ENCODE assay signal across 29 cellular contexts in genomic region chr6:4489538-4489937, GRCh38.
DNase-seq lines count a peak whose midpoint lies in the region; ATAC-seq and TF ChIP-seq lines count a peak whose summit lies in the region.
"Had no signal": no experiment of that assay in that cellular context is flagged by ENCODE, and none has a peak within 500 bp of the region (broad histone marks: within the 10 kb centered on the region; RNA-seq: fewer than 3 reads in every experiment).

No MANE protein-coding gene starts in this region.

- H3K36me3 Mint-ChIP-seq in Caco-2 (ENCODE audit: insufficient read depth, unreplicated experiment) = peaks cover 6% of the 10 kb centered on the region

- TF ChIP-seq POLR2A in NB4 (IDR thresholded peaks at IDR 0.05; ENCODE audit: extremely low read depth, insufficient read length) = no peak

- DNase-seq in Caco-2 (no peak), NB4 (ENCODE audit: low read depth) (peak; percentile 13), epithelial cell of prostate (ENCODE audit: low read depth, low spot score) (peak; percentile 49), retina (peak; percentile 48), T-helper 9 cell (no peak), NCI-H774 (lab: John Stamatoyannopoulos, UW) (no peak)
- DNase-seq: ACHN; activated CD4-positive, alpha-beta T cell treated with anti-CD3 and anti-CD28 coated beads, Interleukin-2, amount 50 U/mL, for 48 hours; aorta; colonic mucosa; COR-L47; DMS79; effector memory CD4-positive, alpha-beta T cell; foreskin melanocyte; GF-D8; HCEC 1CT; left colon; NCI-H1436 treated with DMSO at 0.1 percent for 48 hours; NCI-H446 treated with DMSO at 0.1 percent for 48 hours; SHP77; stimulated activated naive CD8-positive, alpha-beta T cell treated with anti-CD3 and anti-CD28 coated beads, Interleukin-15, amount 100 ng/mL, for 72 hours had no signal

- H3K4me1 Mint-ChIP-seq in Caco-2 (ENCODE audit: low read depth, unreplicated experiment) = peaks cover 22% of the 10 kb centered on the region
- H3K4me1 Mint-ChIP-seq: activated T-helper 17 cell treated with anti-CD3 and anti-CD28 coated beads, Interleukin-2, amount 50 U/mL, for 72 hours; stimulated activated naive CD8-positive, alpha-beta T cell treated with anti-CD3 and anti-CD28 coated beads, Interleukin-15, amount 100 ng/mL, for 72 hours had no signal

- H3K9me3 ChIP-seq in Caco-2 = peaks cover 24% of the 10 kb centered on the region
- H3K9me3 ChIP-seq: colonic mucosa, prostate gland had no signal

- H3K9me3 Mint-ChIP-seq in Caco-2 (ENCODE audit: unreplicated experiment) = peaks cover 39% of the 10 kb centered on the region

- peak overlapping the region; percentile 91 for H3K27ac ChIP-seq in epithelial cell of prostate
- H3K27ac ChIP-seq: cardiac muscle cell, colonic mucosa, esophagus muscularis mucosa, prostate gland had no signal

- H3K4me3 ChIP-seq in Caco-2 (ENCODE audit: low read depth, low read length) = no peak overlapping the region
- H3K4me3 ChIP-seq in NB4 (ENCODE audit: low read depth, low read length) = no peak overlapping the region
- H3K4me3 ChIP-seq: cardiac muscle cell, colonic mucosa, esophagus muscularis mucosa, K562, prostate gland had no signal

- no peak overlapping the region for H3K4me3 Mint-ChIP-seq in Caco-2 (ENCODE audit: unreplicated experiment)
- H3K4me3 Mint-ChIP-seq: activated naive CD8-positive, alpha-beta T cell; activated T-helper 17 cell treated with anti-CD3 and anti-CD28 coated beads, Interleukin-2, amount 50 U/mL, for 72 hours; stimulated activated naive CD8-positive, alpha-beta T cell treated with anti-CD3 and anti-CD28 coated beads, Interleukin-15, amount 100 ng/mL, for 72 hours; WTC11 had no signal

- peak overlapping the region; percentile 66 for H3K27ac Mint-ChIP-seq in Caco-2 (ENCODE audit: unreplicated experiment)
- H3K27ac Mint-ChIP-seq: activated naive CD8-positive, alpha-beta T cell; activated T-helper 17 cell treated with anti-CD3 and anti-CD28 coated beads, Interleukin-2, amount 50 U/mL, for 72 hours; WTC11 had no signal

- H3K27me3 ChIP-seq in Caco-2 (replicated peaks; ENCODE audit: control insufficient read depth, insufficient read depth, low read length) = no peaks in the 10 kb centered on the region
- H3K27me3 ChIP-seq: cardiac muscle cell, colonic mucosa, esophagus muscularis mucosa had no signal

- POLR2A ChIA-PET in Caco-2 (lab: Charles Lee) = no interaction called here

- intact Hi-C loops in Caco-2 (cut with micrococcal nuclease; ENCODE audit: unreplicated experiment) = no loop called here

- TF ChIP-seq CTCF in Caco-2 (IDR thresholded peaks at IDR 0.05; ENCODE audit: insufficient read depth in 1 of 2, low read depth in 1 of 2, low read length in 1 of 2, severe bottlenecking in 1 of 2, unreplicated experiment in 1 of 2) (no peak), NB4 (IDR thresholded peaks at IDR 0.05; ENCODE audit: low read depth, low read length) (no peak)

- CTCF ChIA-PET in Caco-2 (lab: Charles Lee) = no interaction called here

- H3K27me3 Mint-ChIP-seq in Caco-2 (ENCODE audit: insufficient read depth, unreplicated experiment) = no peaks in the 10 kb centered on the region

- no TSS peak for BruUV-seq in Caco-2 (replicated peaks; lab: Mats Ljungman, UMichigan)

- H3K36me3 ChIP-seq in Caco-2 (ENCODE audit: control insufficient read depth, insufficient read depth, low read length) = no peaks in the 10 kb centered on the region
- H3K36me3 ChIP-seq: cardiac muscle cell, colonic mucosa, esophagus muscularis mucosa, prostate gland had no signal

- H3K4me1 ChIP-seq in Caco-2 = peaks cover 15% of the 10 kb centered on the region
- H3K4me1 ChIP-seq: colonic mucosa, esophagus muscularis mucosa, prostate gland had no signal

- no peak for ATAC-seq in GM18867 (IDR thresholded peaks at IDR 0.05; ENCODE audit: unreplicated experiment)
- ATAC-seq: activated T-helper 17 cell treated with anti-CD3 and anti-CD28 coated beads, Interleukin-2, amount 50 U/mL, for 72 hours; K562; left colon; stimulated activated naive CD8-positive, alpha-beta T cell treated with anti-CD3 and anti-CD28 coated beads, Interleukin-15, amount 100 ng/mL, for 72 hours; WTC11 had no signal

Comparison
In these comparisons a context has a peak if more than half of its experiments do, and no peak if none do; other contexts are left out.
1. DNase-seq: peak in NB4 (single experiment), epithelial cell of prostate (single experiment) and retina (single experiment); none in Caco-2 (0 of 2), T-helper 9 cell (single experiment) and NCI-H774 (single experiment).